1 cellular context compared by ENCODE assay signal in the genomic region with DNA sequence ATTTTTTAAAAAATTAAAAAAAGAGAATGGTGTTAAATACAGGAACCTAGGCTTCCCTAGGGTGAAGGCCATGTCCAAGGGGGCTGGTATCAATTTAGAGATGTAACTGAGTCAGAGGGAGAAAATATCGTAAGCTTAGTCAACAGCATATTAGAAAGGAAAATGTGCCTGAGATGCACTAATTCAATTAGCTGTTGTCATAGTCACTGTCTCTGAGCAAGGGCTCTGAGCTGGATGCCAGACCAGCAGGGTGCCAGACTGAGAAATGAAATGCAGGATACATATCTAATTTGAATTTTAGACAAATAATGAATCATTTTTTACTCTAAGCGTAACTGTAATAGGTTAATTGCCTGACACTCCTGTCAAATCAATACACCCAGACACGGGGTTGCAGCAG.
TF ChIP-seq lines count a peak whose summit lies in the region.

No MANE protein-coding gene starts in this region.

TF ChIP-seq in IMR-90, 13 proteins besides CTCF, POLR2A, EP300 and RAD21:
- TF ChIP-seq MAFK (IDR thresholded peaks at IDR 0.05; ENCODE audit: low read depth, low read length) (no peak), RCOR1 (IDR thresholded peaks at IDR 0.05; ENCODE audit: insufficient replicate concordance, low read length) (no peak), ELK1 (IDR thresholded peaks at IDR 0.05; ENCODE audit: borderline replicate concordance, low read depth, low read length) (no peak), MXI1 (IDR thresholded peaks at IDR 0.05; ENCODE audit: borderline replicate concordance, low read depth, low read length) (no peak), FOS (IDR thresholded peaks at IDR 0.05; ENCODE audit: low read depth, low read length) (no peak), SMC3 (IDR thresholded peaks at IDR 0.05; ENCODE audit: low read depth, low read length) (no peak), RFX5 (IDR thresholded peaks at IDR 0.05; ENCODE audit: low read depth, low read length) (no peak), NFE2L2 (IDR thresholded peaks at IDR 0.05; ENCODE audit: low read depth, low read length) (no peak), CHD1 (IDR thresholded peaks at IDR 0.05; ENCODE audit: low read depth, low read length) (no peak), MAZ (IDR thresholded peaks at IDR 0.05; ENCODE audit: borderline replicate concordance, low read depth, low read length) (no peak), BHLHE40 (IDR thresholded peaks at IDR 0.05; ENCODE audit: low read depth, low read length) (no peak), CEBPB (IDR thresholded peaks at IDR 0.05; ENCODE audit: low read depth, low read length) (no peak)
- TF ChIP-seq, protein P1, sequence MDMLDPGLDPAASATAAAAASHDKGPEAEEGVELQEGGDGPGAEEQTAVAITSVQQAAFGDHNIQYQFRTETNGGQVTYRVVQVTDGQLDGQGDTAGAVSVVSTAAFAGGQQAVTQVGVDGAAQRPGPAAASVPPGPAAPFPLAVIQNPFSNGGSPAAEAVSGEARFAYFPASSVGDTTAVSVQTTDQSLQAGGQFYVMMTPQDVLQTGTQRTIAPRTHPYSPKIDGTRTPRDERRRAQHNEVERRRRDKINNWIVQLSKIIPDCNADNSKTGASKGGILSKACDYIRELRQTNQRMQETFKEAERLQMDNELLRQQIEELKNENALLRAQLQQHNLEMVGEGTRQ (IDR thresholded peaks at IDR 0.05; ENCODE audit: low read depth, low read length) = no peak
